Comparison of ENCODE assay signal across 1 cellular context in genomic region chr12:24617471-24617870, GRCh38.
TF ChIP-seq lines count a peak whose summit lies in the region.

No MANE protein-coding gene starts in this region.

TF ChIP-seq in endothelial cell of umbilical vein, 7 proteins besides CTCF, POLR2A, EP300 and RAD21:
- TF ChIP-seq POLR2AphosphoS5 (IDR thresholded peaks at IDR 0.05; ENCODE audit: insufficient read depth, low read depth, low read length) (no peak), JUN (IDR thresholded peaks at IDR 0.05; ENCODE audit: borderline replicate concordance, insufficient read depth, insufficient read length, low read depth) (no peak), FOS (IDR thresholded peaks at IDR 0.05; ENCODE audit: borderline replicate concordance, insufficient read depth, low read length) (no peak), MYC (IDR thresholded peaks at IDR 0.05; ENCODE audit: low read depth, low read length) (no peak), GATA2 (IDR thresholded peaks at IDR 0.05; ENCODE audit: insufficient read depth, insufficient read length, low read depth, low read length) (no peak)
- TF ChIP-seq, protein P1, sequence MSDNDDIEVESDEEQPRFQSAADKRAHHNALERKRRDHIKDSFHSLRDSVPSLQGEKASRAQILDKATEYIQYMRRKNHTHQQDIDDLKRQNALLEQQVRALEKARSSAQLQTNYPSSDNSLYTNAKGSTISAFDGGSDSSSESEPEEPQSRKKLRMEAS (IDR thresholded peaks at IDR 0.05; ENCODE audit: insufficient read depth, insufficient read length) = no peak
